9 cellular contexts compared by ENCODE assay signal in the genomic region with DNA sequence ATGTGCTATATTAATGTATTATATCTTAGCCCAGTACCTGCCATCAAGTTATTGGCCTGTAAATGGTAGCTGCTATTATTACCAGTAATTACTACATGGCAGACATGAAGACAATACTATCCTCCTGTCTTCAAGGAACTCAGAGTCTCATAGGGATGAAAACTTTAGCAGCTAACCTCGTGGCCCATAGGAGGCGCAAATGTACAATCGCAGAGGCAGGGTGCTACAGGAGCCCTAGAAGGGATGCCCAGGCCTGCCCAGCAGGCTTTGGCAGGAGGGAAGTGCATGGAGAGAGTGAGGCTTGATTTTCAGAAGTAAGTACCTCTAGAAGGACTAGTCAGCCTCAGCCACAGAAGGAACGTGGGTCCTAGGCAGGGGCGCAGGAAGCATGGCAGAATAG. TPM values are rescaled to one million over a fixed set of nuclear protein-coding genes. Genes with fewer than 3 reads are reported as not detected.
DNase-seq lines count a peak whose midpoint lies in the region; ATAC-seq, FAIRE-seq and TF ChIP-seq lines count a peak whose summit lies in the region.
"Had no signal": no experiment of that assay in that cellular context is flagged by ENCODE, and none has a peak within 500 bp of the region (broad histone marks: within the 10 kb centered on the region; RNA-seq: fewer than 3 reads in every experiment).

No MANE protein-coding gene starts in this region.

- H3K4me3 ChIP-seq in DOHH2 (ENCODE audit: low read length) (no peak overlapping the region), GM12878 (no peak overlapping the region), esophagus squamous epithelium (no peak overlapping the region)

- H3K9me2 ChIP-seq in DOHH2 (replicated peaks; ENCODE audit: control insufficient read depth, low read length): no peaks in the 10 kb centered on the region

- H3K27ac ChIP-seq in DOHH2 (ENCODE audit: low read depth, low read length) (no peak overlapping the region), GM12878 (ENCODE audit: control insufficient read depth, insufficient read depth) (no peak overlapping the region), esophagus squamous epithelium (no peak overlapping the region)

- no peaks in the 10 kb centered on the region for H3K9me3 Mint-ChIP-seq in activated T-helper 1 cell treated with anti-CD3 and anti-CD28 coated beads, Interleukin-12 subunit alpha, Interleukin-12 subunit beta, Interleukin-2, Interleukin-4 antibody, amounts not matched to agents 30 ng/mL and 10 ng/mL and 1 ng/mL, durations not matched to agents 14 hours and 24 hours and 36 hours

- in situ Hi-C loops in GM12878 (cut with MboI): no loop called here

- POLR2A ChIA-PET in GM12878 (lab: Charles Lee): no interaction called here

- H3K27ac Mint-ChIP-seq in activated T-helper 1 cell treated with anti-CD3 and anti-CD28 coated beads, Interleukin-12 subunit alpha, Interleukin-12 subunit beta, Interleukin-2, Interleukin-4 antibody, amounts not matched to agents 30 ng/mL and 10 ng/mL and 1 ng/mL, durations not matched to agents 14 hours and 24 hours and 36 hours: no peak overlapping the region

- H4K20me1 ChIP-seq in DOHH2 (ENCODE audit: control insufficient read depth, insufficient read depth, low read depth, low read length): no peaks in the 10 kb centered on the region
- no peaks in the 10 kb centered on the region for H4K20me1 ChIP-seq in GM12878 (ENCODE audit: control insufficient read depth, insufficient read depth)

- TF ChIP-seq POLR2A in GM12878 (IDR thresholded peaks at IDR 0.05; ENCODE audit: low read depth, low read length) (no peak), esophagus squamous epithelium (IDR thresholded peaks at IDR 0.05) (no peak)

- no peak for TF ChIP-seq EP300 in Ishikawa (IDR thresholded peaks at IDR 0.05; ENCODE audit: borderline replicate concordance)
- no peak for TF ChIP-seq EP300 in GM12878 (IDR thresholded peaks at IDR 0.05; ENCODE audit: borderline replicate concordance in 1 of 2, control insufficient read depth in 1 of 2, low read depth in 2 of 2, low read length in 2 of 2)

- H3K27me3 ChIP-seq in DOHH2 (ENCODE audit: control insufficient read depth, low read length) (no peaks in the 10 kb centered on the region), GM12878 (replicated peaks in 1 of 2; ENCODE audit: control insufficient read depth in 2 of 2, insufficient read depth in 2 of 2, low read length in 1 of 2) (no peaks in the 10 kb centered on the region), esophagus squamous epithelium (no peaks in the 10 kb centered on the region)

- TF ChIP-seq CTCF in DOHH2 (IDR thresholded peaks at IDR 0.05; ENCODE audit: low read depth, low read length, poor library complexity, severe bottlenecking) (peak; percentile 58), GM12878 (IDR thresholded peaks at IDR 0.05 in 2 of 3, conservative IDR thresholded peaks at IDR 0.05 in 1 of 3; ENCODE audit: control insufficient read depth in 2 of 3, extremely low read depth in 1 of 3, insufficient read depth in 1 of 3, low read depth in 3 of 3, low read length in 3 of 3) (peak in 2 of 3 experiments; percentile 20 to 32; a peak in 2 of 6 replicates), esophagus squamous epithelium (IDR thresholded peaks at IDR 0.05) (peak in 3 of 6 experiments; percentile 12 to 53 (median 28))

- CTCF ChIA-PET in GM12878 (lab: Yijun Ruan, JAX): interaction anchor here (1.0 to 2.2 kb wide), 7 partner anchors 8 to 259 kb away, joined by 3 to 10 read pairs (median 5); no protein-coding TSS in a partner anchor

- no peaks in the 10 kb centered on the region for H3K79me2 ChIP-seq in DOHH2 (ENCODE audit: control insufficient read depth, low read length)
- H3K79me2 ChIP-seq in GM12878 (ENCODE audit: control insufficient read depth, insufficient read depth, low read length): no peaks in the 10 kb centered on the region

- RAD21 ChIA-PET in GM12878 (lab: Charles Lee; ENCODE audit: unreplicated experiment): interaction anchor here (0.6 to 2.8 kb wide), 4 partner anchors 9 to 1985 kb away, joined by 3 to 10 read pairs (median 6); no protein-coding TSS in a partner anchor

- no TSS peak for BruUV-seq in GM12878 (replicated peaks; lab: Mats Ljungman, UMichigan)

- ATAC-seq in GM12878: peak; percentile 40; the same call in 2 of the 3 replicates
- ATAC-seq in stimulated activated naive CD8-positive, alpha-beta T cell treated with anti-CD3 and anti-CD28 coated beads, Interleukin-15, Interleukin-2, amounts not matched to agents 100 U/mL and 50 U/mL, for 24 hours: no peak

- H3K4me3 Mint-ChIP-seq in activated T-helper 1 cell treated with anti-CD3 and anti-CD28 coated beads, Interleukin-12 subunit alpha, Interleukin-12 subunit beta, Interleukin-2, Interleukin-4 antibody, amounts not matched to agents 30 ng/mL and 10 ng/mL and 1 ng/mL, durations not matched to agents 14 hours and 24 hours and 36 hours: no peak overlapping the region

- H3K9ac ChIP-seq in GM12878 (ENCODE audit: control insufficient read depth, insufficient read depth, low read length): no peak overlapping the region

- H3K4me1 ChIP-seq in DOHH2 (ENCODE audit: control insufficient read depth, low read length): peaks cover 19% of the 10 kb centered on the region
- H3K4me1 ChIP-seq in GM12878 (ENCODE audit: control insufficient read depth, insufficient read depth, low read length): no peaks in the 10 kb centered on the region
- H3K4me1 ChIP-seq in esophagus squamous epithelium: no peaks in the 10 kb centered on the region

- no peak for FAIRE-seq in GM12878 (lab: Jason Lieb, UNC)

- SMC1A ChIA-PET in GM12878 (lab: Charles Lee; ENCODE audit: uncharacterized antibody, unreplicated experiment): interaction anchor here (0.9 to 1.7 kb wide), 7 partner anchors 10 to 256 kb away, joined by 3 to 5 read pairs (median 4); no protein-coding TSS in a partner anchor

- intact Hi-C loops in GM12878 (cut with micrococcal nuclease; ENCODE audit: unreplicated experiment): no loop called here
- intact Hi-C loops in activated T-helper 1 cell treated with anti-CD3 and anti-CD28 coated beads, Interleukin-12 subunit alpha, Interleukin-12 subunit beta, Interleukin-2, Interleukin-4 antibody, amounts not matched to agents 30 ng/mL and 10 ng/mL and 1 ng/mL, durations not matched to agents 14 hours and 24 hours and 36 hours (cut with micrococcal nuclease): no loop called here
- intact Hi-C loops in esophagus squamous epithelium (cut with DNase I): no loop called here

- no peaks in the 10 kb centered on the region for H3K9me3 ChIP-seq in DOHH2 (ENCODE audit: control insufficient read depth, insufficient read depth, low read length)
- no peaks in the 10 kb centered on the region for H3K9me3 ChIP-seq in GM12878 (replicated peaks; ENCODE audit: control insufficient read depth, insufficient read depth, low read length)
- H3K9me3 ChIP-seq in esophagus squamous epithelium: no peaks in the 10 kb centered on the region

- DNase-seq in GM12878 (ENCODE audit: low read depth, low spot score) (no peak), left kidney (ENCODE audit: low read depth, low spot score) (peak; percentile 27), esophagus squamous epithelium (lab: John Stamatoyannopoulos, UW) (no peak), NCI-H345 (lab: John Stamatoyannopoulos, UW) (no peak)
- DNase-seq in activated T-helper 1 cell treated with anti-CD3 and anti-CD28 coated beads, Interleukin-12 subunit alpha, Interleukin-12 subunit beta, Interleukin-2, Interleukin-4 antibody, amounts not matched to agents 30 ng/mL and 10 ng/mL and 1 ng/mL, durations not matched to agents 14 hours and 24 hours and 36 hours (ENCODE audit: low spot score): no peak
- no peak for DNase-seq in stimulated activated naive CD8-positive, alpha-beta T cell treated with anti-CD3 and anti-CD28 coated beads, Interleukin-15, Interleukin-2, amounts not matched to agents 100 U/mL and 50 U/mL, for 24 hours
- DNase-seq: T-helper 1 cell had no signal

- H3F3A ChIP-seq in DOHH2 (ENCODE audit: control insufficient read depth, insufficient read depth): no peaks in the 10 kb centered on the region

- TF ChIP-seq RAD21 in Ishikawa (IDR thresholded peaks at IDR 0.05; ENCODE audit: low read depth) (peak; percentile 63), GM12878 (IDR thresholded peaks at IDR 0.05; ENCODE audit: insufficient read depth, low read depth, low read length) (no peak)

- H3K4me2 ChIP-seq in DOHH2 (ENCODE audit: low read length) (no peak overlapping the region), GM12878 (ENCODE audit: control insufficient read depth, insufficient read depth) (no peak overlapping the region)

- no peak overlapping the region for H2AFZ ChIP-seq in GM12878 (ENCODE audit: control insufficient read depth, low read depth, low read length)

- H3K27me3 Mint-ChIP-seq in activated T-helper 1 cell treated with anti-CD3 and anti-CD28 coated beads, Interleukin-12 subunit alpha, Interleukin-12 subunit beta, Interleukin-2, Interleukin-4 antibody, amounts not matched to agents 30 ng/mL and 10 ng/mL and 1 ng/mL, durations not matched to agents 14 hours and 24 hours and 36 hours (ENCODE audit: insufficient read depth): peaks cover 6% of the 10 kb centered on the region

- H3K36me3 Mint-ChIP-seq in activated T-helper 1 cell treated with anti-CD3 and anti-CD28 coated beads, Interleukin-12 subunit alpha, Interleukin-12 subunit beta, Interleukin-2, Interleukin-4 antibody, amounts not matched to agents 30 ng/mL and 10 ng/mL and 1 ng/mL, durations not matched to agents 14 hours and 24 hours and 36 hours (ENCODE audit: low read depth): no peaks in the 10 kb centered on the region

- WGBS in GM12878 (ENCODE audit: insufficient coverage, insufficient replicate concordance, low lambda C conversion rate, missing lambda C conversion rate): 74% methylated on average over 5 of the region's 5 CpGs
- WGBS in esophagus squamous epithelium, 2 donors: 71 to 80% methylated on average over 4 to 5 of the region's 5 CpGs

- H3K4me1 Mint-ChIP-seq in activated T-helper 1 cell treated with anti-CD3 and anti-CD28 coated beads, Interleukin-12 subunit alpha, Interleukin-12 subunit beta, Interleukin-2, Interleukin-4 antibody, amounts not matched to agents 30 ng/mL and 10 ng/mL and 1 ng/mL, durations not matched to agents 14 hours and 24 hours and 36 hours (ENCODE audit: low read depth): no peaks in the 10 kb centered on the region

- no peaks in the 10 kb centered on the region for H3K36me3 ChIP-seq in DOHH2 (ENCODE audit: control insufficient read depth, low read length)
- no peaks in the 10 kb centered on the region for H3K36me3 ChIP-seq in GM12878 (ENCODE audit: control insufficient read depth in 2 of 2, insufficient read depth in 2 of 2, low read length in 1 of 2)
- H3K36me3 ChIP-seq in esophagus squamous epithelium: peaks cover 0 to 53% (median 3%) of the 10 kb centered on the region in 3 donors

RNA-seq across cellular contexts. Expression of a gene that starts 44.7 kb away (rescaled TPM):
- 189 and 198 TPM in 2 replicates for total RNA-seq in GM12878 (2013; cell fraction: nucleolus; rRNA removed)
- total RNA-seq in GM12878 (2014; rRNA removed) (23.3 and 23.5 TPM in 2 replicates), GM12878 (2014; rRNA removed; fragmentation: Illumina TruSeq; extraction: Trizol) (21.5 and 22.1 TPM in 2 replicates), GM12878 (2021) (16.6 and 18.0 TPM in 2 replicates), esophagus squamous epithelium (10 to 100 TPM; 27.4 to 58.7 (median 35.7) TPM)
- polyA plus RNA-seq in GM12878 (2011; ENCODE audit: low read depth): 8.8 TPM
- polyA plus RNA-seq in GM12878 (2011; rRNA removed) (31.2 and 43.0 TPM in 2 replicates), GM12878 (2014; fragmentation: Illumina TruSeq; extraction: Trizol) (17.1 and 19.7 TPM in 2 replicates), GM12878 (2014; fragmentation: Nextera tagmentation; extraction: Ambion mirVana) (1 to 10 TPM; 6.0 to 8.0 TPM), GM12878 (2014; rRNA removed) (11.9 and 15.4 TPM in 2 replicates), GM12878 (2016; fragmentation: Nextera tagmentation; extraction: Ambion mirVana) (10 to 100 TPM; 10.9 to 15.4 TPM)
- polyA plus RNA-seq in GM12878 (2011; cell fraction: cytosol; rRNA removed): 20.8 and 30.2 TPM in 2 replicates
- 42.0 and 45.2 TPM in 2 replicates for polyA plus RNA-seq in GM12878 (2011; cell fraction: nucleus; rRNA removed)
- polyA plus RNA-seq in GM12878 (2012): 10.9 and 11.9 TPM in 2 replicates
- 68.3 and 84.8 TPM in 2 replicates for polyA minus RNA-seq in GM12878 (2011; rRNA and poly(A)+ RNA removed)
- polyA minus RNA-seq in GM12878 (2011; cell fraction: cytosol; rRNA and poly(A)+ RNA removed): 15.7 and 16.0 TPM in 2 replicates
- 64.1 and 79.2 TPM in 2 replicates for polyA minus RNA-seq in GM12878 (2011; cell fraction: nucleus; rRNA and poly(A)+ RNA removed)
- total RNA-seq in activated T-helper 1 cell treated with anti-CD3 and anti-CD28 coated beads, Interleukin-12 subunit alpha, Interleukin-12 subunit beta, Interleukin-2, Interleukin-4 antibody, amounts not matched to agents 30 ng/mL and 10 ng/mL and 1 ng/mL, durations not matched to agents 14 hours and 24 hours and 36 hours: 24.3 and 24.5 TPM in 2 replicates
